8 cellular contexts compared by ENCODE assay signal in the genomic region with DNA sequence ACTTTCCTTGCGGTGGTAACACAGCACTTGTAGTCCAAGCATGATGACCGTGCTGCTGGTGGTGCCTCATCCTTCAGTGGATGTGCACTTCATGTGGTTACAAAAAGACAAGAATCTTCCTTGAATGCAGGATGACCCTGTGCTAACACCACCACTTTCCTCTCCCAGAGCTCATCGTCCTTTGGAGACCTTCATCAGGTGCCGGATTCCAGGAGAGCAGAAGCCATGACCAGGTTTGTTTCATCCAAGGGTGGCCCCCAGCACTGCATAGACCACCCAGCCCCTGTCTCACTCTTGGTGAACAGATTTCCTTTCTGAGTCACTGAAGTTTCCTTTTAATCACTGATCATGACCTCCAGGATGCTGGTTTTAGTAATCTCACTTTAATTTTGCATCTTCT.
"Had no signal": no experiment of that assay in that cellular context is flagged by ENCODE, and none has a peak within 500 bp of the region (broad histone marks: within the 10 kb centered on the region; RNA-seq: fewer than 3 reads in every experiment).

No MANE protein-coding gene starts in this region.

- DNase-seq: GM23248, GOT3, H7, KBM-7 had no signal

- H2AFZ ChIP-seq: GM23248 had no signal

- H3K9ac ChIP-seq: GM23248, KMS-11 had no signal

- H3K4me1 ChIP-seq: HAP-1 had no signal

- ATAC-seq: HCT116 had no signal

- FAIRE-seq: HTR-8/SVneo had no signal

- H3K27ac ChIP-seq: GM23248, KMS-11 had no signal

- H3K9me3 ChIP-seq: HAP-1 had no signal

- H3K4me2 ChIP-seq: KMS-11 had no signal

- H3K36me3 ChIP-seq: HAP-1 had no signal

- H3K4me3 ChIP-seq: GM23248, HAP-1 had no signal
